9 cellular contexts compared by ENCODE assay signal in genomic region chr13:112687836-112688559, GRCh38. TPM values are rescaled to one million over a fixed set of nuclear protein-coding genes. Genes with fewer than 3 reads are reported as not detected.
A peak's percentile ranks its signal among the peaks of the same experiment; 100 is the strongest.
DNase-seq lines count a peak whose midpoint lies in the region; ATAC-seq and TF ChIP-seq lines count a peak whose summit lies in the region.
"Had no signal": no experiment of that assay in that cellular context is flagged by ENCODE, and none has a peak within 500 bp of the region (broad histone marks: within the 10 kb centered on the region; RNA-seq: fewer than 3 reads in every experiment).

No MANE protein-coding gene starts in this region.

- no peaks in the 10 kb centered on the region for H3K9me3 ChIP-seq in right lobe of liver
- H3K9me3 ChIP-seq in stomach smooth muscle (ENCODE audit: control insufficient read depth in 2 of 2, low read length in 2 of 2): no peaks in the 10 kb centered on the region

- peak overlapping the region; percentile 79 for H3K4me3 Mint-ChIP-seq in activated naive CD4-positive, alpha-beta T cell treated with anti-CD3 and anti-CD28 coated beads, Interleukin-2, amount 10 ng/mL, durations not matched to agents 7 days and 5 days
- H3K4me3 Mint-ChIP-seq in activated CD8-positive, alpha-beta T cell treated with anti-CD3 and anti-CD28 coated beads for 36 hours: peak overlapping the region; percentile 80

- peaks cover 50% of the 10 kb centered on the region for H3K4me1 Mint-ChIP-seq in activated naive CD4-positive, alpha-beta T cell treated with anti-CD3 and anti-CD28 coated beads, Interleukin-2, amount 10 ng/mL, durations not matched to agents 7 days and 5 days
- H3K4me1 Mint-ChIP-seq in activated CD8-positive, alpha-beta T cell treated with anti-CD3 and anti-CD28 coated beads for 36 hours (ENCODE audit: low read depth): peaks cover 32% of the 10 kb centered on the region

- peaks cover 13% of the 10 kb centered on the region for H3K36me3 Mint-ChIP-seq in activated naive CD4-positive, alpha-beta T cell treated with anti-CD3 and anti-CD28 coated beads, Interleukin-2, amount 10 ng/mL, durations not matched to agents 7 days and 5 days
- no peaks in the 10 kb centered on the region for H3K36me3 Mint-ChIP-seq in activated CD8-positive, alpha-beta T cell treated with anti-CD3 and anti-CD28 coated beads for 36 hours (ENCODE audit: low read depth)

- H3K27me3 Mint-ChIP-seq in activated naive CD4-positive, alpha-beta T cell treated with anti-CD3 and anti-CD28 coated beads, Interleukin-2, amount 10 ng/mL, durations not matched to agents 7 days and 5 days: no peaks in the 10 kb centered on the region
- H3K27me3 Mint-ChIP-seq in activated CD8-positive, alpha-beta T cell treated with anti-CD3 and anti-CD28 coated beads for 36 hours: no peaks in the 10 kb centered on the region

- no peak for ATAC-seq in activated CD8-positive, alpha-beta T cell treated with anti-CD3 and anti-CD28 coated beads for 36 hours
- no peak for ATAC-seq in right lobe of liver
- ATAC-seq in foreskin keratinocyte: no peak

- no peak for TF ChIP-seq POLR2A in right lobe of liver (IDR thresholded peaks at IDR 0.05)

- DNase-seq in activated naive CD4-positive, alpha-beta T cell treated with anti-CD3 and anti-CD28 coated beads, Interleukin-2, amount 10 ng/mL, durations not matched to agents 7 days and 5 days: no peak
- DNase-seq in activated naive CD4-positive, alpha-beta T cell (lab: John Stamatoyannopoulos, UW): no peak
- no peak for DNase-seq in activated CD8-positive, alpha-beta T cell treated with anti-CD3 and anti-CD28 coated beads for 36 hours
- DNase-seq in right lobe of liver (no peak), foreskin keratinocyte (no peak), AML-193 (lab: John Stamatoyannopoulos, UW) (no peak), NCI-H510A treated with DMSO at 0.1 percent for 48 hours (lab: John Stamatoyannopoulos, UW) (no peak)
- DNase-seq: midbrain had no signal

- intact Hi-C loops in activated CD8-positive, alpha-beta T cell treated with anti-CD3 and anti-CD28 coated beads for 36 hours (cut with micrococcal nuclease): no loop called here
- intact Hi-C loops in right lobe of liver (cut with DNase I): no loop called here

- POLR2A ChIA-PET in activated CD8-positive, alpha-beta T cell treated with anti-CD3 and anti-CD28 coated beads for 36 hours (lab: Charles Lee): interaction anchor here (0.6 to 0.7 kb wide), 2 partner anchors 149 to 156 kb away, joined by 3 read pairs; no protein-coding TSS in a partner anchor

- H3K9ac ChIP-seq in stomach smooth muscle (ENCODE audit: low read length in 2 of 2): no peak overlapping the region

- H3K27ac ChIP-seq in right lobe of liver (peak overlapping the region in 2 of 3 donors; percentile 94), stomach smooth muscle (ENCODE audit: low read length) (peak overlapping the region; percentile 79), foreskin keratinocyte (no peak overlapping the region)

- no peak for TF ChIP-seq CTCF in activated CD8-positive, alpha-beta T cell treated with anti-CD3 and anti-CD28 coated beads for 36 hours (IDR thresholded peaks at IDR 0.05)
- TF ChIP-seq CTCF in right lobe of liver (IDR thresholded peaks at IDR 0.05): no peak
- TF ChIP-seq CTCF in foreskin keratinocyte (conservative IDR thresholded peaks at IDR 0.05): no peak

- H3K36me3 ChIP-seq in right lobe of liver (no peaks in the 10 kb centered on the region), stomach smooth muscle (ENCODE audit: control insufficient read depth in 2 of 2, insufficient read depth in 2 of 2, low read length in 2 of 2) (no peaks in the 10 kb centered on the region)

- 90% methylated on average over 8 of the region's 10 CpGs for WGBS in right lobe of liver (ENCODE audit: insufficient coverage, low coverage, low lambda C conversion rate, missing lambda C conversion rate)

- peaks cover 0 to 30% (median 6%) of the 10 kb centered on the region in 4 donors for H3K4me1 ChIP-seq in right lobe of liver
- H3K4me1 ChIP-seq in stomach smooth muscle (ENCODE audit: control insufficient read depth, insufficient read depth, low read length): peaks cover 27% of the 10 kb centered on the region
- peaks cover 4% of the 10 kb centered on the region for H3K4me1 ChIP-seq in foreskin keratinocyte

- no peaks in the 10 kb centered on the region for H3K9me3 Mint-ChIP-seq in activated naive CD4-positive, alpha-beta T cell treated with anti-CD3 and anti-CD28 coated beads, Interleukin-2, amount 10 ng/mL, durations not matched to agents 7 days and 5 days
- no peaks in the 10 kb centered on the region for H3K9me3 Mint-ChIP-seq in activated CD8-positive, alpha-beta T cell treated with anti-CD3 and anti-CD28 coated beads for 36 hours

- H3K27ac Mint-ChIP-seq in activated naive CD4-positive, alpha-beta T cell treated with anti-CD3 and anti-CD28 coated beads, Interleukin-2, amount 10 ng/mL, durations not matched to agents 7 days and 5 days: peak overlapping the region; percentile 92
- peak overlapping the region; percentile 87 for H3K27ac Mint-ChIP-seq in activated CD8-positive, alpha-beta T cell treated with anti-CD3 and anti-CD28 coated beads for 36 hours

- CTCF ChIA-PET in activated naive CD4-positive, alpha-beta T cell treated with anti-CD3 and anti-CD28 coated beads, Interleukin-2, amount 10 ng/mL, durations not matched to agents 7 days and 5 days (lab: Charles Lee): interaction anchor here (1.3 to 2.0 kb wide), 3 partner anchors 13 to 186 kb away, joined by 4 to 6 read pairs (median 6); no protein-coding TSS in a partner anchor
- CTCF ChIA-PET in activated CD8-positive, alpha-beta T cell treated with anti-CD3 and anti-CD28 coated beads for 36 hours (lab: Charles Lee): interaction anchor here (0.6 kb wide), 2 partner anchors 47 to 486 kb away, joined by 3 read pairs; no protein-coding TSS in a partner anchor

- H3K4me3 ChIP-seq in right lobe of liver: no peak overlapping the region
- no peak overlapping the region for H3K4me3 ChIP-seq in stomach smooth muscle (ENCODE audit: low read length in 2 of 2)

- no peaks in the 10 kb centered on the region for H3K27me3 ChIP-seq in right lobe of liver
- no peaks in the 10 kb centered on the region for H3K27me3 ChIP-seq in stomach smooth muscle (ENCODE audit: control insufficient read depth in 1 of 2, insufficient read depth in 2 of 2, low read length in 2 of 2)
- H3K27me3 ChIP-seq in foreskin keratinocyte: no peaks in the 10 kb centered on the region

RNA-seq across cellular contexts. Expression of gene ATP11A, which starts 1.8 kb away (rescaled TPM):
- 10 to 100 TPM; 28.8 to 30.2 TPM for total RNA-seq in activated CD8-positive, alpha-beta T cell treated with anti-CD3 and anti-CD28 coated beads for 36 hours
- total RNA-seq in right lobe of liver (10 to 100 TPM; 24.3 to 57.4 (median 33.1) TPM), foreskin keratinocyte (11.7 and 13.4 TPM in 2 replicates)
- 2.5 and 2.6 TPM in 2 replicates for polyA plus RNA-seq in foreskin keratinocyte
